In genomic region chr2:241149925-241150659, GRCh38 we compare ENCODE assay signal across 1 cellular context.
A peak's percentile ranks its signal among the peaks of the same experiment; 100 is the strongest.
TF ChIP-seq lines count a peak whose summit lies in the region.

A gene with protein sequence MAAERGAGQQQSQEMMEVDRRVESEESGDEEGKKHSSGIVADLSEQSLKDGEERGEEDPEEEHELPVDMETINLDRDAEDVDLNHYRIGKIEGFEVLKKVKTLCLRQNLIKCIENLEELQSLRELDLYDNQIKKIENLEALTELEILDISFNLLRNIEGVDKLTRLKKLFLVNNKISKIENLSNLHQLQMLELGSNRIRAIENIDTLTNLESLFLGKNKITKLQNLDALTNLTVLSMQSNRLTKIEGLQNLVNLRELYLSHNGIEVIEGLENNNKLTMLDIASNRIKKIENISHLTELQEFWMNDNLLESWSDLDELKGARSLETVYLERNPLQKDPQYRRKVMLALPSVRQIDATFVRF (plus strand): TSS chr2:241150467. CDS start chr2:241150496, 29 bp downstream.

TF ChIP-seq in GM23338, 12 proteins besides CTCF, POLR2A, EP300 and RAD21 (continued from another document):
- TF ChIP-seq, protein P1, sequence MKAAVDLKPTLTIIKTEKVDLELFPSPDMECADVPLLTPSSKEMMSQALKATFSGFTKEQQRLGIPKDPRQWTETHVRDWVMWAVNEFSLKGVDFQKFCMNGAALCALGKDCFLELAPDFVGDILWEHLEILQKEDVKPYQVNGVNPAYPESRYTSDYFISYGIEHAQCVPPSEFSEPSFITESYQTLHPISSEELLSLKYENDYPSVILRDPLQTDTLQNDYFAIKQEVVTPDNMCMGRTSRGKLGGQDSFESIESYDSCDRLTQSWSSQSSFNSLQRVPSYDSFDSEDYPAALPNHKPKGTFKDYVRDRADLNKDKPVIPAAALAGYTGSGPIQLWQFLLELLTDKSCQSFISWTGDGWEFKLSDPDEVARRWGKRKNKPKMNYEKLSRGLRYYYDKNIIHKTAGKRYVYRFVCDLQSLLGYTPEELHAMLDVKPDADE (IDR thresholded peaks at IDR 0.05), result peak; percentile 75
- TF ChIP-seq NANOG (IDR thresholded peaks at IDR 0.05; ENCODE audit: borderline replicate concordance), result no peak
TF ChIP-seq in GM23338: peak in this region for 3.
